Comparison of ENCODE assay signal across 17 cellular contexts in genomic region chr2:225458431-225459117, GRCh38. TPM values are rescaled to one million over a fixed set of nuclear protein-coding genes. Genes with fewer than 3 reads are reported as not detected.
DNase-seq lines count a peak whose midpoint lies in the region; ATAC-seq and TF ChIP-seq lines count a peak whose summit lies in the region.
"Had no signal": no experiment of that assay in that cellular context is flagged by ENCODE, and none has a peak within 500 bp of the region (broad histone marks: within the 10 kb centered on the region; RNA-seq: fewer than 3 reads in every experiment).

No MANE protein-coding gene starts in this region.

- ATAC-seq in GM18499 (IDR thresholded peaks at IDR 0.05; ENCODE audit: insufficient read depth, unreplicated experiment) (peak; percentile 55), GM19452 (IDR thresholded peaks at IDR 0.05; ENCODE audit: unreplicated experiment) (peak; percentile 71), HG03135 (IDR thresholded peaks at IDR 0.05; ENCODE audit: unreplicated experiment) (peak; percentile 74), HG03469 (IDR thresholded peaks at IDR 0.05; ENCODE audit: unreplicated experiment) (no peak)
- ATAC-seq in natural killer cell treated with Interleukin-12 subunit alpha and Interleukin-12 subunit beta and Interleukin-15 and Interleukin-18, amount 100 ng/mL, for 72 hours = no peak

- 41 to 46% methylated on average over 2 of the region's 2 CpGs for WGBS in tibial nerve, 2 donors

- no peak for TF ChIP-seq CTCF in tibial nerve (IDR thresholded peaks at IDR 0.05)

- no peak for TF ChIP-seq EP300 in tibial nerve (IDR thresholded peaks at IDR 0.05)

- no peak overlapping the region for H3K27ac Mint-ChIP-seq in natural killer cell treated with Interleukin-12 subunit alpha and Interleukin-12 subunit beta and Interleukin-15 and Interleukin-18, amount 100 ng/mL, for 72 hours
- H3K27ac Mint-ChIP-seq: activated naive CD8-positive, alpha-beta T cell treated with anti-CD3 and anti-CD28 coated beads for 36 hours had no signal

- no peaks in the 10 kb centered on the region for H3K9me3 ChIP-seq in tibial nerve

- DNase-seq in SIG-M5 treated with dmso at 0.1 percent for 504 hours (lab: John Stamatoyannopoulos, UW; ENCODE audit: unreplicated experiment) = peak; percentile 8
- DNase-seq in natural killer cell treated with Interleukin-12 subunit alpha and Interleukin-12 subunit beta and Interleukin-15 and Interleukin-18, amount 100 ng/mL, for 72 hours (ENCODE audit: low spot score) = no peak
- DNase-seq in NCI-H2029 treated with DMSO at 0.1 percent for 48 hours (lab: John Stamatoyannopoulos, UW) = no peak
- DNase-seq in tibial nerve (ENCODE audit: low spot score in 2 of 2) = no peak
- DNase-seq: activated naive CD8-positive, alpha-beta T cell treated with anti-CD3 and anti-CD28 coated beads for 36 hours; glutamatergic neuron; naive B cell; NCI-H774; stimulated activated CD4-positive, alpha-beta T cell treated with anti-CD3 and anti-CD28 coated beads, Interleukin-4, amount 100 ng/mL, for 4 hours; stimulated activated naive CD4-positive, alpha-beta T cell had no signal

- no peaks in the 10 kb centered on the region for H3K27me3 ChIP-seq in tibial nerve

- no peaks in the 10 kb centered on the region for H3K9me3 Mint-ChIP-seq in natural killer cell treated with Interleukin-12 subunit alpha and Interleukin-12 subunit beta and Interleukin-15 and Interleukin-18, amount 100 ng/mL, for 72 hours
- H3K9me3 Mint-ChIP-seq: activated naive CD8-positive, alpha-beta T cell treated with anti-CD3 and anti-CD28 coated beads for 36 hours; naive B cell had no signal

- H3K4me1 ChIP-seq in tibial nerve = no peaks in the 10 kb centered on the region

- no peaks in the 10 kb centered on the region for H3K36me3 Mint-ChIP-seq in natural killer cell treated with Interleukin-12 subunit alpha and Interleukin-12 subunit beta and Interleukin-15 and Interleukin-18, amount 100 ng/mL, for 72 hours
- H3K36me3 Mint-ChIP-seq: activated naive CD8-positive, alpha-beta T cell treated with anti-CD3 and anti-CD28 coated beads for 36 hours; naive B cell had no signal

- no peak for TF ChIP-seq POLR2A in tibial nerve (IDR thresholded peaks at IDR 0.05)

- no peaks in the 10 kb centered on the region for H3K4me1 Mint-ChIP-seq in natural killer cell treated with Interleukin-12 subunit alpha and Interleukin-12 subunit beta and Interleukin-15 and Interleukin-18, amount 100 ng/mL, for 72 hours (ENCODE audit: low read depth in 2 of 2)
- H3K4me1 Mint-ChIP-seq: naive B cell had no signal

- H3K27me3 Mint-ChIP-seq in natural killer cell treated with Interleukin-12 subunit alpha and Interleukin-12 subunit beta and Interleukin-15 and Interleukin-18, amount 100 ng/mL, for 72 hours = peaks cover 6 to 9% of the 10 kb centered on the region in 2 donors
- H3K27me3 Mint-ChIP-seq: activated naive CD8-positive, alpha-beta T cell treated with anti-CD3 and anti-CD28 coated beads for 36 hours had no signal

- no peak overlapping the region for H3K4me3 Mint-ChIP-seq in natural killer cell treated with Interleukin-12 subunit alpha and Interleukin-12 subunit beta and Interleukin-15 and Interleukin-18, amount 100 ng/mL, for 72 hours
- H3K4me3 Mint-ChIP-seq: activated naive CD8-positive, alpha-beta T cell treated with anti-CD3 and anti-CD28 coated beads for 36 hours; naive B cell had no signal

- H3K27ac ChIP-seq in tibial nerve = no peak overlapping the region
- H3K27ac ChIP-seq: epithelial cell of prostate, VCaP had no signal

- H3K4me3 ChIP-seq in tibial nerve = no peak overlapping the region

- no peaks in the 10 kb centered on the region for H3K36me3 ChIP-seq in tibial nerve

RNA-seq across cellular contexts. Expression of gene NYAP2, which starts 59.1 kb away (rescaled TPM):
- total RNA-seq in natural killer cell treated with Interleukin-12 subunit alpha and Interleukin-12 subunit beta and Interleukin-15 and Interleukin-18, amount 100 ng/mL, for 72 hours = not detected
- under 1 TPM in 1 of 4 donors, not detected in 3; under 0.01 TPM for total RNA-seq in tibial nerve
- total RNA-seq: renal cortical epithelial cell had no signal

Comparison
In these comparisons a context has a peak if more than half of its experiments do, and no peak if none do; other contexts are left out.
1. ATAC-seq: peak in GM18499 (single experiment), GM19452 (single experiment) and HG03135 (single experiment); none in HG03469 (single experiment) and natural killer cell treated with Interleukin-12 subunit alpha and Interleukin-12 subunit beta and Interleukin-15 and Interleukin-18, amount 100 ng/mL, for 72 hours (0 of 2).